In the genomic region with DNA sequence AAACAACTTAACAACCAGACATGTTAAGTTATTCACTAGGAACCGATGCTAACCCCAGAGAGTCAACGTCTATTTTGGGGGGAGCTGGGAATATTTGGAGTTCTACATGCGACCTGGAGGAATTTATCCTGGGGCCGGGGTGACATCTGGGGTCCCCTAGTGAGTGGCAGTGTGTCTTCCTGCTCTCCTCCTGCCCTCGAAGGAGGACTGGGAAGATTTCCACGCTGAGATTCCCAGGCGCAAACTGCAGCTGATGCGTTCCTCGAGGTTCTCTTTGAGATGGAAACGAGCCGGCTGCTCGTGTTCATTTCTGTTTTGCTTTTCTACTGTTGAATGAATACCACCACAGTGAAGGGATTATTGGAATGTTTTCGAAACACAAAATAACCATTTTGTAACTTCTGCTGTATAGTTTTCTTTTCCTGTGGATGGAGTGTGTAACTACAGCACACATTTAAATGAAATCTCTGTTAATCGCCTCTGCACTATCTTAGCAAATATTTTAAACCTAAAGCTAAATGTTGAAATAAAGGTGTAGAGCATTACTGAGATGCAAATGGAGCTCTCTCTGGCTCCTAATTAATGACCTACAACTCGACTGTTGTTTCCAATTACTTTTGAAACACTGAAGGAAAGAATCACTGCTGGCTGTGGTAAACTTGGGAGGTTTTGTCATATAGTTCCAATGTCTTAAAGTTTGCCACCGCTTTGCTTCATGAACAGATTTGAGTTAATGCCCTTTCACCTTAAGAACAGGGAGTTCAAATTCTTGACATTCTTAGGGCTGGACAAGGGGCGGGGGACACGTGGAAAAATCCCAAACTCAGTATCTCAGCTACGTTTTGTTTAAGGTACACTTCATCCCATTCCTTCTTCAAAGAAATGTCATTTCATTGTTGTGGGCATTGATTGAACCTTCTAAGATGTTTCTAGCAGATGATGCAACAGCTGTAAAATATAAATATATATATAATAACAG, we compare ENCODE assay signal across 1 cellular context.
TF ChIP-seq lines count a peak whose summit lies in the region.

No MANE protein-coding gene starts in this region.

TF ChIP-seq in GM23338, 12 proteins besides CTCF, POLR2A, EP300 and RAD21 (continued from another document):
- TF ChIP-seq, protein P1, sequence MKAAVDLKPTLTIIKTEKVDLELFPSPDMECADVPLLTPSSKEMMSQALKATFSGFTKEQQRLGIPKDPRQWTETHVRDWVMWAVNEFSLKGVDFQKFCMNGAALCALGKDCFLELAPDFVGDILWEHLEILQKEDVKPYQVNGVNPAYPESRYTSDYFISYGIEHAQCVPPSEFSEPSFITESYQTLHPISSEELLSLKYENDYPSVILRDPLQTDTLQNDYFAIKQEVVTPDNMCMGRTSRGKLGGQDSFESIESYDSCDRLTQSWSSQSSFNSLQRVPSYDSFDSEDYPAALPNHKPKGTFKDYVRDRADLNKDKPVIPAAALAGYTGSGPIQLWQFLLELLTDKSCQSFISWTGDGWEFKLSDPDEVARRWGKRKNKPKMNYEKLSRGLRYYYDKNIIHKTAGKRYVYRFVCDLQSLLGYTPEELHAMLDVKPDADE (IDR thresholded peaks at IDR 0.05) = no peak
- TF ChIP-seq ZNF331 (CRISPR knock-in tag; IDR thresholded peaks at IDR 0.05; ENCODE audit: low read depth) (no peak), EZH2 (IDR thresholded peaks at IDR 0.05; ENCODE audit: low read depth, unreplicated experiment) (no peak), REST (IDR thresholded peaks at IDR 0.05; ENCODE audit: unreplicated experiment) (no peak), CREB1 (CRISPR knock-in tag; IDR thresholded peaks at IDR 0.05; ENCODE audit: low read depth) (no peak), ZNF462 (CRISPR knock-in tag; IDR thresholded peaks at IDR 0.05) (no peak), NANOG (IDR thresholded peaks at IDR 0.05; ENCODE audit: borderline replicate concordance) (no peak), JUNB (IDR thresholded peaks at IDR 0.05; ENCODE audit: unreplicated experiment) (no peak), STAT1 (IDR thresholded peaks at IDR 0.05; ENCODE audit: unreplicated experiment) (no peak), POLR2AphosphoS5 (IDR thresholded peaks at IDR 0.05; ENCODE audit: low read depth) (no peak), EZH2phosphoT487 (IDR thresholded peaks at IDR 0.05; ENCODE audit: unreplicated experiment) (no peak)
